Comparison of ENCODE assay signal across 1 cellular context in genomic region chr5:160390787-160391696, GRCh38.
TF ChIP-seq lines count a peak whose summit lies in the region.

No MANE protein-coding gene starts in this region.

TF ChIP-seq in K562, 482 proteins besides CTCF, POLR2A, EP300 and RAD21:
- TF ChIP-seq C11orf30 (IDR thresholded peaks at IDR 0.05; ENCODE audit: low read depth) (peak; percentile 52; the same call in 1 of the 2 replicates), NR4A1 (CRISPR knock-in tag; IDR thresholded peaks at IDR 0.05) (no peak), NR4A1 (tag; IDR thresholded peaks at IDR 0.05) (no peak), SMC3 (conservative IDR thresholded peaks at IDR 0.05; ENCODE audit: insufficient read depth, low read depth, low read length) (peak; percentile 45; the same call in 1 of the 2 replicates), SIX5 (IDR thresholded peaks at IDR 0.05; ENCODE audit: borderline replicate concordance in 1 of 2, insufficient read depth in 1 of 2, low read depth in 1 of 2, low read length in 2 of 2) (no peak), ZNF316 (IDR thresholded peaks at IDR 0.05) (peak; percentile 76), MAFG (tag; conservative IDR thresholded peaks at IDR 0.05) (peak; percentile 47; the same call in 1 of the 2 replicates), DEAF1 (CRISPR knock-in tag; IDR thresholded peaks at IDR 0.05) (peak; percentile 65)
TF ChIP-seq in K562: peak in this region for 5.
